In genomic region chr1:7607097-7607496, GRCh38 we compare ENCODE assay signal across 27 cellular contexts.
"Had no signal": no experiment of that assay in that cellular context is flagged by ENCODE, and none has a peak within 500 bp of the region (broad histone marks: within the 10 kb centered on the region; RNA-seq: fewer than 3 reads in every experiment).

No MANE protein-coding gene starts in this region.

- H3K4me1 Mint-ChIP-seq: nephron; stimulated activated effector memory CD8-positive, alpha-beta T cell treated with anti-CD3 and anti-CD28 coated beads, Interleukin-12 subunit alpha, Interleukin-12 subunit beta, amount 100 ng/mL, for 72 hours; stimulated activated naive B cell treated with anti-CD40 and anti-IgM and Interleukin-4, amounts not matched to agents 10 μg/mL and 1 μg/mL and 100 μg/mL, for 72 hours had no signal

- H3K36me3 ChIP-seq: neural progenitor cell, ovary, right lobe of liver, sigmoid colon, stomach, thoracic aorta, thyroid gland, tibial nerve, upper lobe of left lung, vagina had no signal

- ATAC-seq: psoas muscle; right cardiac atrium; right lobe of liver; stimulated activated effector memory CD8-positive, alpha-beta T cell treated with anti-CD3 and anti-CD28 coated beads, Interleukin-12 subunit alpha, Interleukin-12 subunit beta, amount 100 ng/mL, for 72 hours; stimulated activated naive B cell treated with anti-CD40 and anti-IgM and Interleukin-4, amounts not matched to agents 10 μg/mL and 1 μg/mL and 100 μg/mL, for 72 hours had no signal

- H3K9ac ChIP-seq: neural progenitor cell, parathyroid adenoma had no signal

- H3K27me3 ChIP-seq: neural progenitor cell, ovary, right lobe of liver, thyroid gland, tibial nerve, upper lobe of left lung, vagina had no signal

- H3K9me3 Mint-ChIP-seq: stimulated activated effector memory CD8-positive, alpha-beta T cell treated with anti-CD3 and anti-CD28 coated beads, Interleukin-12 subunit alpha, Interleukin-12 subunit beta, amount 100 ng/mL, for 72 hours; stimulated activated naive CD8-positive, alpha-beta T cell treated with anti-CD3 and anti-CD28 coated beads, Interleukin-15, Interleukin-2, amounts not matched to agents 100 ng/mL and 50 ng/mL, for 24 hours had no signal

- FAIRE-seq: small intestine, urothelium cell line had no signal

- H3K9me3 ChIP-seq: ovary, psoas muscle, right lobe of liver, sigmoid colon, thoracic aorta, thyroid gland, upper lobe of left lung, vagina had no signal

- H3K27ac Mint-ChIP-seq: nephron; neural progenitor cell; progenitor cell of endocrine pancreas; stimulated activated effector memory CD8-positive, alpha-beta T cell treated with anti-CD3 and anti-CD28 coated beads, Interleukin-12 subunit alpha, Interleukin-12 subunit beta, amount 100 ng/mL, for 72 hours; stimulated activated naive B cell treated with anti-CD40 and anti-IgM and Interleukin-4, amounts not matched to agents 10 μg/mL and 1 μg/mL and 100 μg/mL, for 72 hours; stimulated activated naive CD8-positive, alpha-beta T cell treated with anti-CD3 and anti-CD28 coated beads, Interleukin-15, Interleukin-2, amounts not matched to agents 100 ng/mL and 50 ng/mL, for 24 hours had no signal

- H2AFZ ChIP-seq: neural progenitor cell, parathyroid adenoma had no signal

- H3K79me2 ChIP-seq: parathyroid adenoma had no signal

- H3K4me3 ChIP-seq: neural progenitor cell, ovary, psoas muscle, right lobe of liver, sigmoid colon, stomach, thoracic aorta, thyroid gland, tibial nerve, upper lobe of left lung, vagina had no signal

- H3K4me3 Mint-ChIP-seq: nephron; neural progenitor cell; stimulated activated effector memory CD8-positive, alpha-beta T cell treated with anti-CD3 and anti-CD28 coated beads, Interleukin-12 subunit alpha, Interleukin-12 subunit beta, amount 100 ng/mL, for 72 hours; stimulated activated naive B cell treated with anti-CD40 and anti-IgM and Interleukin-4, amounts not matched to agents 10 μg/mL and 1 μg/mL and 100 μg/mL, for 72 hours; stimulated activated naive CD8-positive, alpha-beta T cell treated with anti-CD3 and anti-CD28 coated beads, Interleukin-15, Interleukin-2, amounts not matched to agents 100 ng/mL and 50 ng/mL, for 24 hours had no signal

- H3K4me1 ChIP-seq: parathyroid adenoma, psoas muscle, right lobe of liver, sigmoid colon, stomach, thyroid gland, tibial nerve, upper lobe of left lung, vagina had no signal

- H3K4me2 ChIP-seq: neural progenitor cell had no signal

- DNase-seq: occipital lobe; ovary; psoas muscle; right cardiac atrium; small intestine; stimulated activated CD4-positive, alpha-beta T cell treated with anti-CD3 and anti-CD28 coated beads, Interleukin-15, amount 100 ng/mL, for 24 hours; stimulated activated CD4-positive, alpha-beta T cell treated with anti-CD3 and anti-CD28 coated beads, Interleukin-2, amount 100 ng/mL, for 24 hours; stimulated activated CD4-positive, alpha-beta T cell treated with anti-CD3 and anti-CD28 coated beads, Interleukin-2, amount 100 ng/mL, for 48 hours; stimulated activated CD4-positive, alpha-beta T cell treated with anti-CD3 and anti-CD28 coated beads, Interleukin-4, amount 100 ng/mL, for 24 hours; stimulated activated naive B cell treated with anti-CD40 and anti-IgM and Interleukin-4, amounts not matched to agents 10 μg/mL and 1 μg/mL and 100 μg/mL, for 72 hours; stimulated activated naive CD4-positive, alpha-beta T cell treated with Interleukin-2 at 50 U/mL for 16 hours; stomach; thyroid gland; trophoblast cell; upper lobe of left lung had no signal

- H3K36me3 Mint-ChIP-seq: neural progenitor cell; stimulated activated effector memory CD8-positive, alpha-beta T cell treated with anti-CD3 and anti-CD28 coated beads, Interleukin-12 subunit alpha, Interleukin-12 subunit beta, amount 100 ng/mL, for 72 hours; stimulated activated naive B cell treated with anti-CD40 and anti-IgM and Interleukin-4, amounts not matched to agents 10 μg/mL and 1 μg/mL and 100 μg/mL, for 72 hours had no signal

- H3K27ac ChIP-seq: neural progenitor cell, ovary, parathyroid adenoma, psoas muscle, right lobe of liver, sigmoid colon, stomach, thoracic aorta, thyroid gland, tibial nerve, upper lobe of left lung, vagina had no signal
